ENCODE assay signal across 8 cellular contexts in the genomic region with DNA sequence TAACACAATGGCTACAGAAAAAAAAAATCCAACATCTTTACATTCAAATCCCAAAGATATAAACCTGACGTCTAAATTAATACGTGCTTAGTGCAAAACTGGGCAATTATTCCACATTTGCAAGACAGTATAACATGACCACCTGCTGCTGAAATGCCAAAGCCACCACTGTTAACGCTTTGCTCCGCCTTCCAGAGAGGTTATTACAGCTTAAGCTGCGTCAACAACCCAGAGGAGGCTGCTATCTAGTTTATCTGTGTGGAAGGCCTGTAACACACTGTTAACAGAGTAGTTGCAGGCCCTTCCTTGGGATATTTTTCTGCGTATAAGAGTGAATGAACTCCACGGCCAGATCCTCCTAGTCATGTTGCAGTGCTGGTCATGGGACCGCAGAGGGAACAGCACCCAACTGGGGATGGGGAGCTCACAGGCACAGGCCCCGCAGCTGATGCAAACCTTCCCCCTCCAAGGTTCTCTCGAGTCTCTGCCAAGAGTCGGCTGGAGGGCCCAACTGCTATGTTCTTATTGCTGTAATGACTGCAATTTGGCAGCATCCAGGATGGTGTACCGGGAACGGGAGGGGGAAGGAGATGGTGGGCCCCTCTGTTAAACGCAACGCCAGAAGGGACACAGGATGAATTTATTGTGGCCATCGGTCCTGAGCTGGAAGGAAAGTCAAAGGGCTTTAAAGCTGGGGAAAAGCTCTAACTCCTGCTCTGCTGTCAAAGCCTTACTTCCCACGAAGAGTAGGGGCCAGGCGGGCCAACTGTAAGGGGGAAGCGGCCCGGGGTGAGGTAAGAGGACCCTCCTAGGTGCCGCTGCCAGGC. TPM values are rescaled to one million over a fixed set of nuclear protein-coding genes. Genes with fewer than 3 reads are reported as not detected.
A peak's percentile ranks its signal among the peaks of the same experiment; 100 is the strongest.
DNase-seq lines count a peak whose midpoint lies in the region; ATAC-seq, FAIRE-seq and TF ChIP-seq lines count a peak whose summit lies in the region.

No MANE protein-coding gene starts in this region.

- peaks cover 25% of the 10 kb centered on the region for H3F3A ChIP-seq in MM.1S (ENCODE audit: insufficient read depth, low read length)

- H3K9ac ChIP-seq in MM.1S (ENCODE audit: low read length) = peak overlapping the region; percentile 80

- H3K9me3 ChIP-seq in MM.1S (replicated peaks; ENCODE audit: insufficient read depth, low read length) (no peaks in the 10 kb centered on the region), psoas muscle (no peaks in the 10 kb centered on the region)

- in situ Hi-C loops in SK-MEL-5 (cut with HindIII; ENCODE audit: low pct_unique_long_range_greater_than_20kb, low sequenced_read_pairs) = no loop called here

- no peak for TF ChIP-seq CTCF in MM.1S (IDR thresholded peaks at IDR 0.05; ENCODE audit: low read length)
- no peak for TF ChIP-seq CTCF in psoas muscle (IDR thresholded peaks at IDR 0.05)

- DNase-seq in Daoy (ENCODE audit: low read depth) = peak; percentile 49
- peak; percentile 15 for DNase-seq in H54 (ENCODE audit: insufficient read length, low spot score)
- peak; percentile 58 for DNase-seq in MM.1S
- DNase-seq in SK-MEL-5 (ENCODE audit: low read depth, low spot score) = peak; percentile 62
- DNase-seq in amygdala (lab: John Stamatoyannopoulos, UW) = peak in 52 of 56 donors; percentile 7 to 82 (median 57)
- DNase-seq in hepatic stellate cell (ENCODE audit: low spot score) = peak; percentile 35
- peak; percentile 57 to 80 for DNase-seq in psoas muscle
- no peak for DNase-seq in effector CD8-positive, alpha-beta T cell (lab: John Stamatoyannopoulos, UW)

- H2AFZ ChIP-seq in MM.1S (ENCODE audit: low read length) = peak overlapping the region; percentile 95

- TF ChIP-seq POLR2A in H54 (IDR thresholded peaks at IDR 0.05; ENCODE audit: low read depth, low read length) = no peak

- H3K36me3 ChIP-seq in MM.1S (replicated peaks; ENCODE audit: insufficient read depth, low read length) = no peaks in the 10 kb centered on the region
- H3K36me3 ChIP-seq in psoas muscle (ENCODE audit: insufficient read depth in 1 of 2, low read depth in 1 of 2) = no peaks in the 10 kb centered on the region

- H3K4me2 ChIP-seq in MM.1S (ENCODE audit: low read depth, low read length) = peak overlapping the region; percentile 95

- WGBS in psoas muscle, 3 donors = 9 to 18% (median 11%) methylated on average over 20 to 21 of the region's 21 CpGs

- H3K9me2 ChIP-seq in MM.1S (replicated peaks; ENCODE audit: insufficient read depth, low read length) = no peaks in the 10 kb centered on the region

- no peaks in the 10 kb centered on the region for H4K20me1 ChIP-seq in MM.1S (ENCODE audit: insufficient read depth, low read length)

- peak; percentile 62 for FAIRE-seq in H54 (lab: Jason Lieb, UNC)

- H3K4me1 ChIP-seq in MM.1S (ENCODE audit: low read length) = peaks cover 16% of the 10 kb centered on the region
- H3K4me1 ChIP-seq in psoas muscle = peaks cover 13% of the 10 kb centered on the region

- ATAC-seq in psoas muscle = peak; percentile 43 to 63 (median 52)

- H3K27me3 ChIP-seq in MM.1S (replicated peaks; ENCODE audit: insufficient read depth, low read length) = no peaks in the 10 kb centered on the region
- no peaks in the 10 kb centered on the region for H3K27me3 ChIP-seq in psoas muscle (ENCODE audit: insufficient read depth in 3 of 3, low read length in 2 of 3)

- H3K27ac ChIP-seq in MM.1S (ENCODE audit: low read length) = peak overlapping the region; percentile 73
- peak overlapping the region; percentile 91 for H3K27ac ChIP-seq in psoas muscle

- H3K4me3 ChIP-seq in MM.1S (ENCODE audit: low read length) (peak overlapping the region; percentile 97), psoas muscle (peak overlapping the region; percentile 89)

- intact Hi-C loops in psoas muscle (cut with DNase I) = loop anchor here (2.0 to 5.0 kb wide), 4 partner anchors 68 to 183 kb away; a partner anchor contains a TSS

- H3K79me2 ChIP-seq in MM.1S (ENCODE audit: low read length) = 0 out of 2 replicates have a peak, but pooled peaks cover 9% of the 10 kb centered on the region

RNA-seq across cellular contexts. Expression of a gene that starts 1.0 kb away (rescaled TPM):
- 32.7 and 40.2 TPM in 2 replicates for total RNA-seq in Daoy (2014; rRNA removed; shearing (Covaris generic))
- 22.5 and 23.7 TPM in 2 replicates for total RNA-seq in SK-MEL-5 (2014; rRNA removed; shearing (Covaris generic))
- 23.8 and 33.2 TPM in 2 replicates for polyA plus RNA-seq in SK-MEL-5 (2015; cell fraction: cytosol; rRNA removed)
- polyA plus RNA-seq in SK-MEL-5 (2015; cell fraction: nucleus; rRNA removed) = 28.3 and 31.7 TPM in 2 replicates
- total RNA-seq in psoas muscle = 10 to 100 TPM in 3 of 4 donors, 1 to 10 TPM in 1; 8.2 to 22.5 (median 13.2) TPM
- 1 to 10 TPM; 3.1 to 7.4 (median 5.6) TPM for polyA plus RNA-seq in psoas muscle

RNA-seq across cellular contexts. Expression of a gene that starts 40.4 kb away (rescaled TPM):
- 0.77 and 1.2 TPM in 2 replicates for total RNA-seq in Daoy (2014; rRNA removed; shearing (Covaris generic))
- total RNA-seq in SK-MEL-5 (2014; rRNA removed; shearing (Covaris generic)) = 8.5 and 9.9 TPM in 2 replicates
- 20.4 and 23.1 TPM in 2 replicates for polyA plus RNA-seq in SK-MEL-5 (2015; cell fraction: cytosol; rRNA removed)
- polyA plus RNA-seq in SK-MEL-5 (2015; cell fraction: nucleus; rRNA removed) = 19.3 and 24.6 TPM in 2 replicates
- 10 to 100 TPM in 1 of 4 donors, 1 to 10 TPM in 3; 4.4 to 80.5 (median 7.5) TPM for total RNA-seq in psoas muscle
- polyA plus RNA-seq in psoas muscle = 1 to 10 TPM; 4.2 to 6.2 (median 5.5) TPM
